ENCODE assay signal across 8 cellular contexts in genomic region chr17:29617481-29618271, GRCh38. TPM values are rescaled to one million over a fixed set of nuclear protein-coding genes. Genes with fewer than 3 reads are reported as not detected.
A peak's percentile ranks its signal among the peaks of the same experiment; 100 is the strongest.
DNase-seq lines count a peak whose midpoint lies in the region; ATAC-seq and TF ChIP-seq lines count a peak whose summit lies in the region.

No MANE protein-coding gene starts in this region.

- TF ChIP-seq CTCF in OCI-LY3 (IDR thresholded peaks at IDR 0.05; ENCODE audit: low read depth, low read length) (peak; percentile 83), fibroblast of villous mesenchyme (IDR thresholded peaks at IDR 0.05; ENCODE audit: insufficient read depth, low read depth, low read length) (peak; percentile 56)

- H3K4me1 ChIP-seq in OCI-LY3 (ENCODE audit: low read length) (peaks cover 13% of the 10 kb centered on the region; the same call in 1 of the 2 replicates), neuronal stem cell (ENCODE audit: control insufficient read depth in 2 of 2, insufficient read depth in 1 of 2, low read depth in 1 of 2, low read length in 2 of 2) (peaks cover 4 to 34% of the 10 kb centered on the region in 2 donors)

- peak overlapping the region; percentile 44 for H2AK5ac ChIP-seq in neuronal stem cell (ENCODE audit: low read depth, low read length)

- H3K36me3 ChIP-seq in OCI-LY3 (replicated peaks; ENCODE audit: low read depth, low read length), result peaks cover 4% of the 10 kb centered on the region
- peaks cover 4 to 8% of the 10 kb centered on the region in 2 donors for H3K36me3 ChIP-seq in neuronal stem cell (replicated peaks in 1 of 2; ENCODE audit: control insufficient read depth in 2 of 2, insufficient read depth in 2 of 2, low read length in 2 of 2)

- WGBS in neuronal stem cell (ENCODE audit: extremely low coverage in 2 of 2, insufficient read length in 2 of 2, insufficient replicate concordance in 1 of 2), 2 donors, result no CpG with 5 or more reads among the region's 68 CpGs

- H3K27me3 ChIP-seq in OCI-LY3 (ENCODE audit: low read depth, low read length) (no peaks in the 10 kb centered on the region; the same call in 1 of the 2 replicates), neuronal stem cell (ENCODE audit: control insufficient read depth in 3 of 3, insufficient read depth in 3 of 3, low read depth in 1 of 3, low read length in 3 of 3) (peaks cover 13 to 49% (median 16%) of the 10 kb centered on the region in 3 experiments)

- peak overlapping the region; percentile 26; the same call in 1 of the 2 replicates for H3K27ac ChIP-seq in OCI-LY3 (ENCODE audit: low read length)
- H3K27ac ChIP-seq in neuronal stem cell (replicated peaks; ENCODE audit: low read length), result no peak overlapping the region
- H3K27ac ChIP-seq in substantia nigra (ENCODE audit: low read depth, low read length, poor library complexity, severe bottlenecking), result peak overlapping the region; percentile 53

- peak overlapping the region; percentile 47 for H2BK5ac ChIP-seq in neuronal stem cell (ENCODE audit: low read length)

- peak overlapping the region; percentile 26 for H3K14ac ChIP-seq in neuronal stem cell (ENCODE audit: low read length)

- no peaks in the 10 kb centered on the region for H3K79me1 ChIP-seq in neuronal stem cell (ENCODE audit: low read depth, low read length)

- peak; percentile 83 for DNase-seq in DMS153 treated with DMSO at 0.1 percent for 48 hours (lab: John Stamatoyannopoulos, UW; ENCODE audit: unreplicated experiment)
- DNase-seq in activated effector memory CD4-positive, alpha-beta T cell treated with Interleukin-2 at 50 U/mL for 16 hours, result peak; percentile 81
- DNase-seq in fibroblast of villous mesenchyme (ENCODE audit: low read depth), result peak; percentile 61
- DNase-seq in neuronal stem cell (ENCODE audit: low spot score), result no peak
- peak in 45 of 49 donors; percentile 14 to 84 (median 68) for DNase-seq in substantia nigra (lab: John Stamatoyannopoulos, UW)

- H3K9me3 ChIP-seq in OCI-LY3 (ENCODE audit: insufficient read depth, low read length) (no peaks in the 10 kb centered on the region), neuronal stem cell (replicated peaks in 1 of 2; ENCODE audit: control insufficient read depth in 2 of 2, insufficient read depth in 1 of 2, low read depth in 1 of 2, low read length in 2 of 2) (peaks cover 2 to 12% of the 10 kb centered on the region in 2 donors)

- H3K4me2 ChIP-seq in OCI-LY3 (ENCODE audit: low read length), result peak overlapping the region; percentile 97
- peak overlapping the region; percentile 78 for H3K4me2 ChIP-seq in neuronal stem cell (ENCODE audit: insufficient read depth, low read length, poor library complexity, severe bottlenecking)

- no peaks in the 10 kb centered on the region for H3K79me2 ChIP-seq in OCI-LY3 (ENCODE audit: low read length)

- no peak overlapping the region for H4K91ac ChIP-seq in neuronal stem cell (ENCODE audit: low read depth, low read length, poor library complexity)

- no peak overlapping the region for H3K23ac ChIP-seq in neuronal stem cell (ENCODE audit: low read depth, low read length, poor library complexity)

- H3K18ac ChIP-seq in neuronal stem cell (ENCODE audit: low read length), result peak overlapping the region; percentile 89

- peak overlapping the region; percentile 80 for H3K9ac ChIP-seq in OCI-LY3 (ENCODE audit: low read length)
- peak overlapping the region; percentile 73 for H3K9ac ChIP-seq in neuronal stem cell (ENCODE audit: low read depth, low read length, poor library complexity)

- H2BK12ac ChIP-seq in neuronal stem cell (ENCODE audit: low read length), result peak overlapping the region; percentile 69

- peak overlapping the region; percentile 73 for H4K8ac ChIP-seq in neuronal stem cell (ENCODE audit: low read depth, low read length)

- no peak overlapping the region for H3K4ac ChIP-seq in neuronal stem cell (ENCODE audit: low read length)

- H3K4me3 ChIP-seq in OCI-LY3 (ENCODE audit: low read length) (peak overlapping the region; percentile 89), fibroblast of villous mesenchyme (ENCODE audit: low read depth, low read length) (peak overlapping the region; percentile 9), neuronal stem cell (ENCODE audit: low read length in 2 of 2) (peak overlapping the region in 1 of 2 donors; percentile 22)

- peak overlapping the region; percentile 82 for H2BK15ac ChIP-seq in neuronal stem cell (ENCODE audit: low read length)

- ATAC-seq in HG03175 (IDR thresholded peaks at IDR 0.05; ENCODE audit: unreplicated experiment) (peak; percentile 26), GM21723 (IDR thresholded peaks at IDR 0.05; ENCODE audit: unreplicated experiment) (no peak)

- H2BK120ac ChIP-seq in neuronal stem cell (ENCODE audit: low read depth, low read length), result no peak overlapping the region

- H4K20me1 ChIP-seq in OCI-LY3 (ENCODE audit: insufficient read depth, low read length), result peaks cover 6% of the 10 kb centered on the region

- H2AFZ ChIP-seq in OCI-LY3 (ENCODE audit: low read depth, low read length), result peak overlapping the region; percentile 87
- H2AFZ ChIP-seq in neuronal stem cell (ENCODE audit: low read length), result peak overlapping the region; percentile 56

RNA-seq across cellular contexts. Expression of gene CORO6, which starts 5.0 kb away (rescaled TPM):
- 5.6 and 7.4 TPM in 2 replicates for total RNA-seq in fibroblast of villous mesenchyme
- polyA plus RNA-seq in neuronal stem cell (2013, experiment 1 of 2), result 5.2 TPM
- polyA plus RNA-seq in neuronal stem cell (2013, experiment 2 of 2), result 5.5 TPM

RNA-seq across cellular contexts. Expression of gene ANKRD13B, which starts 24.7 kb away (rescaled TPM):
- total RNA-seq in fibroblast of villous mesenchyme, result 3.5 and 8.6 TPM in 2 replicates
- 24.5 TPM for polyA plus RNA-seq in neuronal stem cell (2013, experiment 1 of 2)
- 23.7 TPM for polyA plus RNA-seq in neuronal stem cell (2013, experiment 2 of 2)

RNA-seq across cellular contexts. Expression of gene GIT1, which starts 28.2 kb away (rescaled TPM):
- total RNA-seq in fibroblast of villous mesenchyme, result 23.2 and 26.3 TPM in 2 replicates
- 63.2 TPM for polyA plus RNA-seq in neuronal stem cell (2013, experiment 1 of 2)
- polyA plus RNA-seq in neuronal stem cell (2013, experiment 2 of 2), result 65.1 TPM

RNA-seq across cellular contexts. Expression of gene TP53I13, which starts 49.2 kb away (rescaled TPM):
- total RNA-seq in fibroblast of villous mesenchyme, result 51.8 and 54.8 TPM in 2 replicates
- polyA plus RNA-seq in neuronal stem cell (2013, experiment 1 of 2), result 32.2 TPM
- 30.4 TPM for polyA plus RNA-seq in neuronal stem cell (2013, experiment 2 of 2)

RNA-seq across cellular contexts. Expression of gene ABHD15, which starts 50.8 kb away (rescaled TPM):
- 8.2 and 9.3 TPM in 2 replicates for total RNA-seq in fibroblast of villous mesenchyme
- 2.6 TPM for polyA plus RNA-seq in neuronal stem cell (2013, experiment 1 of 2)
- polyA plus RNA-seq in neuronal stem cell (2013, experiment 2 of 2), result 2.5 TPM
